Comparison of ENCODE assay signal across 37 cellular contexts in genomic region chr12:131063960-131064359, GRCh38.
"Had no signal": no experiment of that assay in that cellular context is flagged by ENCODE, and none has a peak within 500 bp of the region (broad histone marks: within the 10 kb centered on the region; RNA-seq: fewer than 3 reads in every experiment).

No MANE protein-coding gene starts in this region.

- ATAC-seq: activated CD8-positive, alpha-beta memory T cell treated with anti-CD3 and anti-CD28 coated beads, Interleukin-2, amount 10 ng/mL, durations not matched to agents 7 days and 5 days; PC-3 had no signal

- H3K9me3 Mint-ChIP-seq: activated CD4-positive, alpha-beta memory T cell treated with anti-CD3 and anti-CD28 coated beads, Interleukin-2, amount 10 ng/mL, durations not matched to agents 7 days and 5 days; activated naive CD4-positive, alpha-beta T cell treated with anti-CD3 and anti-CD28 coated beads, Interleukin-2, amount 50 U/mL, for 24 hours; activated naive CD8-positive, alpha-beta T cell treated with anti-CD3 and anti-CD28 coated beads, Interleukin-2, amount 10 ng/mL, durations not matched to agents 7 days and 5 days; activated T-helper 2 cell treated with anti-CD3 and anti-CD28 coated beads, Interferon-gamma antibody, Interleukin-2, Interleukin-4, amounts not matched to agents 10 μg/mL and 5 μg/mL and 100 μg/mL, durations not matched to agents 14 hours and 24 hours and 36 hours; central memory CD8-positive, alpha-beta T cell had no signal

- H3K9me3 ChIP-seq: ascending aorta, colonic mucosa, Peyer's patch had no signal

- H3K36me3 Mint-ChIP-seq: activated CD8-positive, alpha-beta memory T cell treated with anti-CD3 and anti-CD28 coated beads, Interleukin-2, amount 10 ng/mL, durations not matched to agents 7 days and 5 days; activated naive CD4-positive, alpha-beta T cell treated with anti-CD3 and anti-CD28 coated beads, Interleukin-2, amount 50 U/mL, for 24 hours; activated naive CD8-positive, alpha-beta T cell treated with anti-CD3 and anti-CD28 coated beads, Interleukin-2, amount 10 ng/mL, durations not matched to agents 7 days and 5 days had no signal

- H3K27me3 ChIP-seq: ascending aorta, cardiac muscle cell, colonic mucosa, Peyer's patch had no signal

- H3K36me3 ChIP-seq: ascending aorta, cardiac muscle cell, colonic mucosa, Peyer's patch, WERI-Rb-1 had no signal

- H3K27ac Mint-ChIP-seq: activated CD4-positive, alpha-beta memory T cell treated with anti-CD3 and anti-CD28 coated beads, Interleukin-2, amount 10 ng/mL, durations not matched to agents 7 days and 5 days; activated CD8-positive, alpha-beta memory T cell treated with anti-CD3 and anti-CD28 coated beads, Interleukin-2, amount 10 ng/mL, durations not matched to agents 7 days and 5 days; activated naive CD4-positive, alpha-beta T cell treated with anti-CD3 and anti-CD28 coated beads, Interleukin-2, amount 50 U/mL, for 24 hours; activated naive CD8-positive, alpha-beta T cell treated with anti-CD3 and anti-CD28 coated beads, Interleukin-2, amount 10 ng/mL, durations not matched to agents 7 days and 5 days; activated T-helper 2 cell treated with anti-CD3 and anti-CD28 coated beads, Interferon-gamma antibody, Interleukin-2, Interleukin-4, amounts not matched to agents 10 μg/mL and 5 μg/mL and 100 μg/mL, durations not matched to agents 14 hours and 24 hours and 36 hours had no signal

- H3K9ac ChIP-seq: KMS-11 had no signal

- H3K27ac ChIP-seq: ascending aorta, cardiac muscle cell, colonic mucosa, KMS-11, Peyer's patch, WERI-Rb-1 had no signal

- H3K4me3 Mint-ChIP-seq: activated CD4-positive, alpha-beta memory T cell treated with anti-CD3 and anti-CD28 coated beads, Interleukin-2, amount 10 ng/mL, durations not matched to agents 7 days and 5 days; activated CD8-positive, alpha-beta memory T cell treated with anti-CD3 and anti-CD28 coated beads, Interleukin-2, amount 10 ng/mL, durations not matched to agents 7 days and 5 days; activated naive CD4-positive, alpha-beta T cell treated with anti-CD3 and anti-CD28 coated beads, Interleukin-2, amount 50 U/mL, for 24 hours; activated naive CD8-positive, alpha-beta T cell treated with anti-CD3 and anti-CD28 coated beads, Interleukin-2, amount 10 ng/mL, durations not matched to agents 7 days and 5 days; central memory CD8-positive, alpha-beta T cell had no signal

- H3K4me1 ChIP-seq: ascending aorta, colonic mucosa had no signal

- H3K4me2 ChIP-seq: KMS-11 had no signal

- H3K4me1 Mint-ChIP-seq: activated CD4-positive, alpha-beta memory T cell treated with anti-CD3 and anti-CD28 coated beads, Interleukin-2, amount 10 ng/mL, durations not matched to agents 7 days and 5 days; activated CD8-positive, alpha-beta memory T cell treated with anti-CD3 and anti-CD28 coated beads, Interleukin-2, amount 10 ng/mL, durations not matched to agents 7 days and 5 days; activated naive CD4-positive, alpha-beta T cell treated with anti-CD3 and anti-CD28 coated beads, Interleukin-2, amount 50 U/mL, for 24 hours; activated naive CD8-positive, alpha-beta T cell treated with anti-CD3 and anti-CD28 coated beads, Interleukin-2, amount 10 ng/mL, durations not matched to agents 7 days and 5 days; central memory CD8-positive, alpha-beta T cell had no signal

- H3K4me3 ChIP-seq: ascending aorta, cardiac muscle cell, colonic mucosa, Peyer's patch had no signal

- DNase-seq: activated CD4-positive, alpha-beta memory T cell treated with anti-CD3 and anti-CD28 coated beads, Interleukin-2, amount 10 ng/mL, durations not matched to agents 7 days and 5 days; activated CD4-positive, alpha-beta T cell treated with anti-CD3 and anti-CD28 coated beads for 1 hour; activated CD4-positive, alpha-beta T cell treated with anti-CD3 and anti-CD28 coated beads for 48 hours; activated CD4-positive, CD25-positive, alpha-beta regulatory T cell; activated CD8-positive, alpha-beta memory T cell treated with anti-CD3 and anti-CD28 coated beads for 24 hours; activated CD8-positive, alpha-beta memory T cell treated with anti-CD3 and anti-CD28 coated beads, Interleukin-2, amount 10 ng/mL, durations not matched to agents 7 days and 5 days; activated CD8-positive, alpha-beta memory T cell treated with anti-CD3 and anti-CD28 coated beads, Interleukin-2, amount 50 U/mL, for 48 hours; activated gamma-delta T cell; activated naive CD4-positive, alpha-beta T cell treated with Interleukin-2 at 50 U/mL for 16 hours; activated naive CD8-positive, alpha-beta T cell treated with anti-CD3 and anti-CD28 coated beads, Interleukin-2, amount 10 ng/mL, durations not matched to agents 7 days and 5 days; colonic mucosa; MM.1S; NCI-H1092; NCI-H1436 treated with DMSO at 0.1 percent for 48 hours; NCI-H1694 treated with DMSO at 0.1 percent for 48 hours; NCI-H2029 treated with DMSO at 0.1 percent for 48 hours; NCI-H2107; NCI-H2171; NCI-H510A; NCI-H526; NCI-H748 treated with DMSO at 0.1 percent for 48 hours; NK-92 treated with Interleukin-12 subunit alpha and Interleukin-12 subunit beta, amount 100 ng/mL, for 24 hours; PC-3; Peyer's patch; RPMI8226; SHP77 treated with DMSO at 0.1 percent for 48 hours; SW 1271; T-helper 1 cell; T-helper 2 cell; T-helper 9 cell; WERI-Rb-1 had no signal
